8 cellular contexts compared by ENCODE assay signal in the genomic region with DNA sequence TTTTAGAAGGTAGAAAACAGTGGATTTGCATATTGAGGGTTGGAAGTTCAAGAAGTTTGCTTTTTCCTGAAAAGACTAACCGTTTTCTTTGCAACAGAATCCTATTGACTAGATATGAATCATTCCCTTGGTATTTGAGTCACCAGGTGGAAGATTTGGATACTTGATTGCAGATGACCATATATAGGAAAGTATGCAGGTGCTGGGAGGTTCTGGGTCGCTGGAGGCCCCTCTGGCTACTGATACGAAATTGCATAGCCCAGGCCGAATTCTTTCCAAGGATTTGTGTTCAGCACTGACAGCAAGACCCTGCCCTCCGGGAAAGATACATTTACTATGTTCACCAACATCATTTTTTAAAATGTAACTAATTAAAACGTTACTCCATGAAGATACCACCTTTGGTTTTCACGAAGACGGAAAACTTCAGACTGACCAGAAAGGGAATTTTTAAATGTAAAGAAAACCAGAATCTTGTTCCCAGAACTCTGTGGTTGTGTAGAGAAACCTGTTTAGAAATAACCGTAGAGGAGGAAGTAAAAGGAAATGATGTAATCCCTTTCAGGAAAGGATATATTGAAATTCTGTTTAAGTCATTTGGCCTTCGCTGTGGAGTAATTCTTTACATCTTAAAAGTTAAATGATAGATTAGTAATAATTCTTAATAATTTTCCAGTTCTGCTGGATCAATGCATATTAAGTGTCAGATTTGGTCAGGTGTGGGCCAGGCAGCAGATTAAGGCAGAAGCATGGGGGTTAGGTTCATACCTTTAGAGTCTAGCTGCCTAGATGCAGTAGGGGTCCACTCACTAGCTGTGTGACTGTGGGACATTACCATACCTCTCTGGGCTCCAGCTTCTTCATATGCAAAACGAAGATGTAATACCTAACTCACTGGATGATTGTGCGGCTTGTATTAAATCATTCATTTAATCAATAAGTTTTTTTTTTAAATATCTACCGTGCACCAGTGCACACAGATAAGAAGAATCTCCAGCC. TPM values are rescaled to one million over a fixed set of nuclear protein-coding genes. Genes with fewer than 3 reads are reported as not detected.
A peak's percentile ranks its signal among the peaks of the same experiment; 100 is the strongest.
DNase-seq lines count a peak whose midpoint lies in the region; ATAC-seq and TF ChIP-seq lines count a peak whose summit lies in the region.

No MANE protein-coding gene starts in this region.

- H3K27me3 Mint-ChIP-seq in brain: peaks cover 36% of the 10 kb centered on the region
- H3K27me3 Mint-ChIP-seq in activated T-helper 17 cell treated with anti-CD3 and anti-CD28 coated beads, Interleukin-2, amount 50 U/mL, for 72 hours: peaks cover 49% of the 10 kb centered on the region

- no peak overlapping the region for H3K27ac ChIP-seq in BLaER1 treated with 17β-estradiol and CSF1 and Interleukin-3, amounts not matched to agents 10 nM and 100 nM
- H3K27ac ChIP-seq in mesenchymal stem cell (ENCODE audit: low read length, poor library complexity, severe bottlenecking): peak overlapping the region; percentile 91

- peak; percentile 80 for DNase-seq in M059J (ENCODE audit: low read depth)
- no peak for DNase-seq in mesenchymal stem cell
- DNase-seq in DMS114 treated with DMSO at 0.1 percent for 48 hours (lab: John Stamatoyannopoulos, UW; ENCODE audit: unreplicated experiment): no peak
- DNase-seq in stimulated activated CD4-positive, alpha-beta T cell treated with anti-CD3 and anti-CD28 coated beads, Interleukin-4, amount 100 ng/mL, for 24 hours: no peak
- DNase-seq in NCI-H524 treated with DMSO at 0.1 percent for 48 hours (lab: John Stamatoyannopoulos, UW): no peak

- H3K14ac ChIP-seq in mesenchymal stem cell (ENCODE audit: low read length in 2 of 2): no peak overlapping the region

- peaks cover 5% of the 10 kb centered on the region for H3K4me1 Mint-ChIP-seq in brain
- H3K4me1 Mint-ChIP-seq in activated T-helper 17 cell treated with anti-CD3 and anti-CD28 coated beads, Interleukin-2, amount 50 U/mL, for 72 hours: peaks cover 5% of the 10 kb centered on the region

- no peak overlapping the region for H2BK5ac ChIP-seq in mesenchymal stem cell (ENCODE audit: low read depth, low read length, poor library complexity, severe bottlenecking)

- peaks cover 6% of the 10 kb centered on the region for H3K79me1 ChIP-seq in mesenchymal stem cell (replicated peaks; ENCODE audit: low read length, poor library complexity, severe bottlenecking)

- WGBS in mesenchymal stem cell: 20% methylated on average over 9 of the region's 13 CpGs

- H3K4me2 ChIP-seq in BLaER1 treated with 17β-estradiol and CSF1 and Interleukin-3, amounts not matched to agents 10 nM and 100 nM: peak overlapping the region; percentile 5 to 83 (median 68); a peak in 19 of 22 replicates
- peak overlapping the region; percentile 92 for H3K4me2 ChIP-seq in mesenchymal stem cell (ENCODE audit: low read length, poor library complexity, severe bottlenecking)

- no peaks in the 10 kb centered on the region for H3K36me3 ChIP-seq in BLaER1 treated with 17β-estradiol and CSF1 and Interleukin-3, amounts not matched to agents 10 nM and 100 nM
- H3K36me3 ChIP-seq in mesenchymal stem cell (ENCODE audit: control insufficient read depth in 1 of 2, insufficient read depth in 2 of 2, low read depth in 1 of 2, low read length in 2 of 2): no peaks in the 10 kb centered on the region

- H2AK5ac ChIP-seq in mesenchymal stem cell (ENCODE audit: low read length, severe bottlenecking): peak overlapping the region; percentile 14

- TF ChIP-seq CTCF in brain (conservative IDR thresholded peaks at IDR 0.05): no peak

- peak overlapping the region in 1 of 5 experiments; percentile 70 for H3K27ac Mint-ChIP-seq in brain
- H3K27ac Mint-ChIP-seq in activated T-helper 17 cell treated with anti-CD3 and anti-CD28 coated beads, Interleukin-2, amount 50 U/mL, for 72 hours: no peak overlapping the region

- no peak overlapping the region for H3K9ac ChIP-seq in BLaER1 treated with 17β-estradiol and CSF1 and Interleukin-3, amounts not matched to agents 10 nM and 100 nM
- peak overlapping the region; percentile 78 for H3K9ac ChIP-seq in mesenchymal stem cell (ENCODE audit: low read length)

- H3K27me3 ChIP-seq in BLaER1 treated with 17β-estradiol and CSF1 and Interleukin-3, amounts not matched to agents 10 nM and 100 nM: peaks cover 21 to 39% (median 32%) of the 10 kb centered on the region in 11 experiments
- peaks cover 0 to 10% of the 10 kb centered on the region in 2 experiments for H3K27me3 ChIP-seq in mesenchymal stem cell (ENCODE audit: control insufficient read depth in 1 of 2, insufficient read depth in 1 of 2, low read length in 2 of 2)

- no peak overlapping the region for H4K91ac ChIP-seq in mesenchymal stem cell (ENCODE audit: low read length)

- H3K4me3 Mint-ChIP-seq in brain: peak overlapping the region in 3 of 5 experiments; percentile 54 to 89 (median 72)
- no peak overlapping the region for H3K4me3 Mint-ChIP-seq in activated T-helper 17 cell treated with anti-CD3 and anti-CD28 coated beads, Interleukin-2, amount 50 U/mL, for 72 hours

- no peak overlapping the region for H2BK15ac ChIP-seq in mesenchymal stem cell (ENCODE audit: low read depth, poor library complexity, severe bottlenecking)

- peak overlapping the region in 1 of 2 experiments; percentile 75 for H3K18ac ChIP-seq in mesenchymal stem cell (ENCODE audit: low read depth in 1 of 2, low read length in 2 of 2)

- ATAC-seq in activated T-helper 17 cell treated with anti-CD3 and anti-CD28 coated beads, Interleukin-2, amount 50 U/mL, for 72 hours (replicated peaks): no peak

- no peaks in the 10 kb centered on the region for H4K20me1 ChIP-seq in BLaER1 treated with 17β-estradiol and CSF1 and Interleukin-3, amounts not matched to agents 10 nM and 100 nM

- no peaks in the 10 kb centered on the region for H3K36me3 Mint-ChIP-seq in brain
- no peaks in the 10 kb centered on the region for H3K36me3 Mint-ChIP-seq in activated T-helper 17 cell treated with anti-CD3 and anti-CD28 coated beads, Interleukin-2, amount 50 U/mL, for 72 hours (ENCODE audit: low read depth)

- peaks cover 8 to 23% (median 17%) of the 10 kb centered on the region in 11 experiments for H3K9me3 ChIP-seq in BLaER1 treated with 17β-estradiol and CSF1 and Interleukin-3, amounts not matched to agents 10 nM and 100 nM (replicated peaks in 1 of 11)
- no peaks in the 10 kb centered on the region for H3K9me3 ChIP-seq in mesenchymal stem cell (ENCODE audit: control insufficient read depth, low read length)

- H2BK12ac ChIP-seq in mesenchymal stem cell (ENCODE audit: low read length in 2 of 2): peak overlapping the region in 1 of 2 experiments; percentile 66

- no peak overlapping the region for H4K8ac ChIP-seq in mesenchymal stem cell (ENCODE audit: low read length)

- peaks cover 10 to 18% (median 17%) of the 10 kb centered on the region in 10 experiments; a peak in 17 of 20 replicates for H3K4me1 ChIP-seq in BLaER1 treated with 17β-estradiol and CSF1 and Interleukin-3, amounts not matched to agents 10 nM and 100 nM
- peaks cover 7% of the 10 kb centered on the region for H3K4me1 ChIP-seq in mesenchymal stem cell (ENCODE audit: control insufficient read depth, insufficient read depth, low read depth, low read length)

- no peak overlapping the region for H3K4ac ChIP-seq in mesenchymal stem cell (ENCODE audit: low read depth in 1 of 2, low read length in 2 of 2)

- no peak overlapping the region for H2AFZ ChIP-seq in mesenchymal stem cell (ENCODE audit: low read depth, low read length)

- H3K9me3 Mint-ChIP-seq in brain: peaks cover 0 to 4% (median 0%) of the 10 kb centered on the region in 5 experiments
- no peaks in the 10 kb centered on the region for H3K9me3 Mint-ChIP-seq in activated T-helper 17 cell treated with anti-CD3 and anti-CD28 coated beads, Interleukin-2, amount 50 U/mL, for 72 hours

- no peak overlapping the region for H3K23ac ChIP-seq in mesenchymal stem cell (ENCODE audit: low read length in 2 of 2)

- H3K4me3 ChIP-seq in BLaER1 treated with 17β-estradiol and CSF1 and Interleukin-3, amounts not matched to agents 10 nM and 100 nM: peak overlapping the region in 4 of 10 experiments; percentile 36 to 66 (median 54); a peak in 5 of 20 replicates
- H3K4me3 ChIP-seq in mesenchymal stem cell (ENCODE audit: insufficient read depth in 1 of 2, low read depth in 1 of 2, low read length in 2 of 2): no peak overlapping the region

- peak overlapping the region; percentile 8 for H2BK120ac ChIP-seq in mesenchymal stem cell (ENCODE audit: low read depth, low read length)

RNA-seq across cellular contexts. Expression of gene ANXA3, which starts 1.1 kb away (rescaled TPM):
- 38.2 and 47.6 TPM in 2 replicates for total RNA-seq in M059J (2014; rRNA removed; shearing (Covaris generic))
- 4.4 TPM for polyA plus RNA-seq in brain (ENCODE audit: insufficient read depth, low read depth, low replicate concordance)
- polyA plus RNA-seq in mesenchymal stem cell (2013, experiment 1 of 2): 9.2 TPM
- 9.7 TPM for polyA plus RNA-seq in mesenchymal stem cell (2013, experiment 2 of 2)
- total RNA-seq in activated T-helper 17 cell treated with anti-CD3 and anti-CD28 coated beads, Interleukin-2, amount 50 U/mL, for 72 hours: not detected

Comparison
In these comparisons a context has a peak if more than half of its experiments do, and no peak if none do; other contexts are left out.
1. RNA of gene ANXA3, which starts 1.1 kb away (total RNA-seq): 38.2 to 47.6 TPM in M059J; not detected in activated T-helper 17 cell treated with anti-CD3 and anti-CD28 coated beads, Interleukin-2, amount 50 U/mL, for 72 hours; every median in the first group is over 10 times any median in the second.